ENCODE assay signal across 22 cellular contexts in genomic region chr15:39041979-39042485, GRCh38.
"Had no signal": no experiment of that assay in that cellular context is flagged by ENCODE, and none has a peak within 500 bp of the region (broad histone marks: within the 10 kb centered on the region; RNA-seq: fewer than 3 reads in every experiment).

No MANE protein-coding gene starts in this region.

- H3K4me3 ChIP-seq: lung, right atrium auricular region, stomach, thyroid gland, vagina had no signal

- FAIRE-seq: endometrium, frontal cortex, keratinocyte had no signal

- H3K4me1 ChIP-seq: parathyroid adenoma, right atrium auricular region, stomach, thyroid gland, vagina had no signal

- DNase-seq: cortex of kidney; effector memory CD8-positive, alpha-beta T cell; natural killer cell; stimulated activated CD4-positive, alpha-beta T cell treated with anti-CD3 and anti-CD28 coated beads, Interleukin-2, amount 100 ng/mL, for 24 hours; stimulated activated CD4-positive, alpha-beta T cell treated with anti-CD3 and anti-CD28 coated beads, Interleukin-4, amount 100 ng/mL, for 24 hours; stimulated activated naive CD4-positive, alpha-beta T cell treated with Interleukin-2 at 50 U/mL for 16 hours; stomach; thyroid gland; trophoblast cell had no signal

- H2AFZ ChIP-seq: parathyroid adenoma had no signal

- H3K27ac ChIP-seq: parathyroid adenoma, right atrium auricular region, stomach, thyroid gland, vagina had no signal

- H3K27me3 ChIP-seq: right atrium auricular region, stomach, thyroid gland, vagina had no signal

- ATAC-seq: effector memory CD8-positive, alpha-beta T cell; left lobe of liver; natural killer cell; sciatic nerve; stimulated activated effector memory CD8-positive, alpha-beta T cell treated with anti-CD3 and anti-CD28 coated beads, Interleukin-12 subunit alpha, Interleukin-12 subunit beta, amount 100 ng/mL, for 72 hours had no signal

- H3K9me3 Mint-ChIP-seq: effector memory CD8-positive, alpha-beta T cell; natural killer cell; stimulated activated effector memory CD8-positive, alpha-beta T cell treated with anti-CD3 and anti-CD28 coated beads, Interleukin-12 subunit alpha, Interleukin-12 subunit beta, amount 100 ng/mL, for 72 hours had no signal

- H3K36me3 Mint-ChIP-seq: memory B cell; natural killer cell; stimulated activated effector memory CD8-positive, alpha-beta T cell treated with anti-CD3 and anti-CD28 coated beads, Interleukin-12 subunit alpha, Interleukin-12 subunit beta, amount 100 ng/mL, for 72 hours had no signal

- H3K4me1 Mint-ChIP-seq: memory B cell; natural killer cell; neural crest cell; stimulated activated effector memory CD8-positive, alpha-beta T cell treated with anti-CD3 and anti-CD28 coated beads, Interleukin-12 subunit alpha, Interleukin-12 subunit beta, amount 100 ng/mL, for 72 hours had no signal

- H3K27ac Mint-ChIP-seq: effector memory CD8-positive, alpha-beta T cell; memory B cell; natural killer cell; progenitor cell of endocrine pancreas; stimulated activated effector memory CD8-positive, alpha-beta T cell treated with anti-CD3 and anti-CD28 coated beads, Interleukin-12 subunit alpha, Interleukin-12 subunit beta, amount 100 ng/mL, for 72 hours had no signal

- H3K9ac ChIP-seq: parathyroid adenoma had no signal

- H3K79me2 ChIP-seq: parathyroid adenoma had no signal

- H3K36me3 ChIP-seq: right atrium auricular region, stomach, thyroid gland, vagina had no signal

- H3K9me3 ChIP-seq: right atrium auricular region, stomach, thyroid gland, vagina had no signal

- H3K4me3 Mint-ChIP-seq: effector memory CD8-positive, alpha-beta T cell; memory B cell; natural killer cell; neural crest cell; stimulated activated effector memory CD8-positive, alpha-beta T cell treated with anti-CD3 and anti-CD28 coated beads, Interleukin-12 subunit alpha, Interleukin-12 subunit beta, amount 100 ng/mL, for 72 hours had no signal
